In the genomic region with DNA sequence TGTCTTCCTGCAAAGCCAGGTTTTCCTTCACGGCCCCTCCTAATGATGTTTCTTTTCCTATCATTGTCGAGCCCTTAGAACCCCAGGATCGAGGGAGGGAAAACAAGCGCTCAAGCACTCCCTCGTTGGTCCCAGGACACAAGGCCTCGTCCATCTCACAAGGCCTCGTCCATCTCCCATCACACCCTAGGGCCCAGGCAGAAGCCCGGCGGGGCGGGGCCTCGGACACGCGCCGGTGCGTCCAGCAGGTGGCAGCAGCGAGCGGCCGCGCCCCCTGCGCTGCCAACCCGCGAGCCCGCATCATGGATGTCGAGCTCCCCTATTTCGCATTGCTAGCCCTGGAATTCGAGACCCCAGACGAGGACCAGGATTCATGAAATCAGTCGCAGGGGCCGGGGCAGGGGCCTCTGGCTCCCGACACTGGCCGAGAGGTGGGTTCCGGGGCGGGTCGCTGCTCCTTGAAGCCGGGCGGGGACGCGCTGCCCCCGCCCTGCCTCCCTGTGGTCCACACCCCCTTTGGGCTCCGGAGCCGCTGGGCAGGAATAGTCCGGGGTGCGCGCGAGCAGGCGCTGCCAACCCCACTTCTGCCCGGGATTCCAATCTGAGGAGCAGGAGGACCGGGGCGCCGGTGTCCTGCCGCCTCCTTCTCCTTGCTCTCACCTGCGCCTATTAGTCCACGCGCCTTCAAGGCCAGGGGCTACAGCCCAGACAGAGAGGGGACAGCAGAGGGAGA, we compare ENCODE assay signal across 1 cellular context.
TF ChIP-seq lines count a peak whose summit lies in the region.

TSS of gene ABLIM3 (plus strand) at position 270 of the 733 bp plus-strand sequence. CDS start 603 bp downstream, outside the sequence.

TF ChIP-seq in HepG2, 621 proteins besides CTCF, POLR2A, EP300 and RAD21 (continued from another document and continues in another):
- TF ChIP-seq KAT8 (CRISPR knock-in tag; IDR thresholded peaks at IDR 0.05) (peak; percentile 35; the same call in 1 of the 2 replicates), ZNF772 (CRISPR knock-in tag; IDR thresholded peaks at IDR 0.05) (no peak; the same call in 1 of the 2 replicates), MEF2D (CRISPR knock-in tag; IDR thresholded peaks at IDR 0.05) (no peak), ZNF639 (CRISPR knock-in tag; conservative IDR thresholded peaks at IDR 0.05) (no peak), ZNF577 (CRISPR knock-in tag; IDR thresholded peaks at IDR 0.05; ENCODE audit: borderline replicate concordance, low read depth) (no peak), ZNF230 (CRISPR knock-in tag; IDR thresholded peaks at IDR 0.05) (0 out of 2 replicates have a peak, but pooled peaks have one; percentile 30), BHLHE40 (IDR thresholded peaks at IDR 0.05; ENCODE audit: low read length) (no peak), ZNF790 (CRISPR knock-in tag; IDR thresholded peaks at IDR 0.05; ENCODE audit: borderline replicate concordance) (no peak), RFXANK (CRISPR knock-in tag; IDR thresholded peaks at IDR 0.05) (0 out of 2 replicates have a peak, but pooled peaks have one; percentile 53), NFE2L2 (IDR thresholded peaks at IDR 0.05; ENCODE audit: low read length) (no peak), BRF2 (CRISPR knock-in tag; IDR thresholded peaks at IDR 0.05) (0 out of 2 replicates have a peak, but pooled peaks have one; percentile 66), SRSF9 (IDR thresholded peaks at IDR 0.05; ENCODE audit: borderline replicate concordance, insufficient read depth, low read depth, low read length, poor library complexity, severe bottlenecking) (no peak), TRIM24 (CRISPR knock-in tag; IDR thresholded peaks at IDR 0.05) (no peak), POLR2AphosphoS2 (IDR thresholded peaks at IDR 0.05; ENCODE audit: low read depth, low read length) (no peak), ZNF264 (CRISPR knock-in tag; IDR thresholded peaks at IDR 0.05) (0 out of 2 replicates have a peak, but pooled peaks have one; percentile 41), MAF1 (CRISPR knock-in tag; IDR thresholded peaks at IDR 0.05; ENCODE audit: borderline replicate concordance) (no peak), ZNF546 (CRISPR knock-in tag; conservative IDR thresholded peaks at IDR 0.05) (peak; percentile 72; the same call in 1 of the 2 replicates), ZIK1 (CRISPR knock-in tag; IDR thresholded peaks at IDR 0.05; ENCODE audit: borderline replicate concordance, low read depth) (0 out of 2 replicates have a peak, but pooled peaks have one; percentile 59), ZNF33B (CRISPR knock-in tag; IDR thresholded peaks at IDR 0.05) (no peak), UBTF (CRISPR knock-in tag; IDR thresholded peaks at IDR 0.05) (peak; percentile 22; the same call in 1 of the 2 replicates), SIN3A (IDR thresholded peaks at IDR 0.05; ENCODE audit: borderline replicate concordance, low read depth, low read length) (peak; percentile 45; the same call in 1 of the 2 replicates), NONO (IDR thresholded peaks at IDR 0.05) (no peak), NONO (CRISPR knock-in tag; conservative IDR thresholded peaks at IDR 0.05) (0 out of 2 replicates have a peak, but pooled peaks have one; percentile 28), USF2 (IDR thresholded peaks at IDR 0.05; ENCODE audit: low read depth, low read length) (no peak), USF2 (CRISPR knock-in tag; IDR thresholded peaks at IDR 0.05; ENCODE audit: borderline replicate concordance) (no peak), NAIF1 (CRISPR knock-in tag; IDR thresholded peaks at IDR 0.05; ENCODE audit: borderline replicate concordance) (0 out of 2 replicates have a peak, but pooled peaks have one; percentile 56), ZNF552 (CRISPR knock-in tag; IDR thresholded peaks at IDR 0.05; ENCODE audit: borderline replicate concordance) (no peak), ZNF556 (CRISPR knock-in tag; IDR thresholded peaks at IDR 0.05; ENCODE audit: borderline replicate concordance) (0 out of 2 replicates have a peak, but pooled peaks have one; percentile 49), PHF5A (CRISPR knock-in tag; IDR thresholded peaks at IDR 0.05; ENCODE audit: low read depth, unreplicated experiment) (peak; percentile 24), CC2D1A (CRISPR knock-in tag; IDR thresholded peaks at IDR 0.05) (no peak), AGO2 (optimal IDR thresholded peaks at IDR 0.05; ENCODE audit: low read depth, low read length) (no peak), HNF4G (IDR thresholded peaks at IDR 0.05; ENCODE audit: borderline replicate concordance, low read depth, low read length) (no peak), HNF4G (CRISPR knock-in tag; IDR thresholded peaks at IDR 0.05; ENCODE audit: borderline replicate concordance, low read depth) (no peak), SMC3 (IDR thresholded peaks at IDR 0.05; ENCODE audit: low read length) (peak; percentile 59; the same call in 1 of the 2 replicates), KLF9 (CRISPR knock-in tag; IDR thresholded peaks at IDR 0.05; ENCODE audit: low read depth) (0 out of 2 replicates have a peak, but pooled peaks have one; percentile 47), ZNF317 (CRISPR knock-in tag; IDR thresholded peaks at IDR 0.05) (no peak), ZNF256 (CRISPR knock-in tag; conservative IDR thresholded peaks at IDR 0.05) (0 out of 2 replicates have a peak, but pooled peaks have one; percentile 45), MEIS1 (CRISPR knock-in tag; IDR thresholded peaks at IDR 0.05; ENCODE audit: borderline replicate concordance) (0 out of 2 replicates have a peak, but pooled peaks have one; percentile 37), ZNF446 (CRISPR knock-in tag; IDR thresholded peaks at IDR 0.05) (no peak), ZNF761 (CRISPR knock-in tag; conservative IDR thresholded peaks at IDR 0.05) (no peak)
- TF ChIP-seq, protein P1, sequence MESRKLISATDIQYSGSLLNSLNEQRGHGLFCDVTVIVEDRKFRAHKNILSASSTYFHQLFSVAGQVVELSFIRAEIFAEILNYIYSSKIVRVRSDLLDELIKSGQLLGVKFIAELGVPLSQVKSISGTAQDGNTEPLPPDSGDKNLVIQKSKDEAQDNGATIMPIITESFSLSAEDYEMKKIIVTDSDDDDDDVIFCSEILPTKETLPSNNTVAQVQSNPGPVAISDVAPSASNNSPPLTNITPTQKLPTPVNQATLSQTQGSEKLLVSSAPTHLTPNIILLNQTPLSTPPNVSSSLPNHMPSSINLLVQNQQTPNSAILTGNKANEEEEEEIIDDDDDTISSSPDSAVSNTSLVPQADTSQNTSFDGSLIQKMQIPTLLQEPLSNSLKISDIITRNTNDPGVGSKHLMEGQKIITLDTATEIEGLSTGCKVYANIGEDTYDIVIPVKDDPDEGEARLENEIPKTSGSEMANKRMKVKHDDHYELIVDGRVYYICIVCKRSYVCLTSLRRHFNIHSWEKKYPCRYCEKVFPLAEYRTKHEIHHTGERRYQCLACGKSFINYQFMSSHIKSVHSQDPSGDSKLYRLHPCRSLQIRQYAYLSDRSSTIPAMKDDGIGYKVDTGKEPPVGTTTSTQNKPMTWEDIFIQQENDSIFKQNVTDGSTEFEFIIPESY (CRISPR knock-in tag; IDR thresholded peaks at IDR 0.05), result 0 out of 2 replicates have a peak, but pooled peaks have one; percentile 22
- TF ChIP-seq, protein P2, sequence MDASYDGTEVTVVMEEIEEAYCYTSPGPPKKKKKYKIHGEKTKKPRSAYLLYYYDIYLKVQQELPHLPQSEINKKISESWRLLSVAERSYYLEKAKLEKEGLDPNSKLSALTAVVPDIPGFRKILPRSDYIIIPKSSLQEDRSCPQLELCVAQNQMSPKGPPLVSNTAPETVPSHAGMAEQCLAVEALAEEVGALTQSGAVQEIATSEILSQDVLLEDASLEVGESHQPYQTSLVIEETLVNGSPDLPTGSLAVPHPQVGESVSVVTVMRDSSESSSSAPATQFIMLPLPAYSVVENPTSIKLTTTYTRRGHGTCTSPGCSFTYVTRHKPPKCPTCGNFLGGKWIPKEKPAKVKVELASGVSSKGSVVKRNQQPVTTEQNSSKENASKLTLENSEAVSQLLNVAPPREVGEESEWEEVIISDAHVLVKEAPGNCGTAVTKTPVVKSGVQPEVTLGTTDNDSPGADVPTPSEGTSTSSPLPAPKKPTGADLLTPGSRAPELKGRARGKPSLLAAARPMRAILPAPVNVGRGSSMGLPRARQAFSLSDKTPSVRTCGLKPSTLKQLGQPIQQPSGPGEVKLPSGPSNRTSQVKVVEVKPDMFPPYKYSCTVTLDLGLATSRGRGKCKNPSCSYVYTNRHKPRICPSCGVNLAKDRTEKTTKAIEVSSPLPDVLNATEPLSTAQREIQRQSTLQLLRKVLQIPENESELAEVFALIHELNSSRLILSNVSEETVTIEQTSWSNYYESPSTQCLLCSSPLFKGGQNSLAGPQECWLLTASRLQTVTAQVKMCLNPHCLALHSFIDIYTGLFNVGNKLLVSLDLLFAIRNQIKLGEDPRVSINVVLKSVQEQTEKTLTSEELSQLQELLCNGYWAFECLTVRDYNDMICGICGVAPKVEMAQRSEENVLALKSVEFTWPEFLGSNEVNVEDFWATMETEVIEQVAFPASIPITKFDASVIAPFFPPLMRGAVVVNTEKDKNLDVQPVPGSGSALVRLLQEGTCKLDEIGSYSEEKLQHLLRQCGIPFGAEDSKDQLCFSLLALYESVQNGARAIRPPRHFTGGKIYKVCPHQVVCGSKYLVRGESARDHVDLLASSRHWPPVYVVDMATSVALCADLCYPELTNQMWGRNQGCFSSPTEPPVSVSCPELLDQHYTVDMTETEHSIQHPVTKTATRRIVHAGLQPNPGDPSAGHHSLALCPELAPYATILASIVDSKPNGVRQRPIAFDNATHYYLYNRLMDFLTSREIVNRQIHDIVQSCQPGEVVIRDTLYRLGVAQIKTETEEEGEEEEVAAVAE (CRISPR knock-in tag; IDR thresholded peaks at IDR 0.05; ENCODE audit: borderline replicate concordance), result no peak
- TF ChIP-seq, protein P3, sequence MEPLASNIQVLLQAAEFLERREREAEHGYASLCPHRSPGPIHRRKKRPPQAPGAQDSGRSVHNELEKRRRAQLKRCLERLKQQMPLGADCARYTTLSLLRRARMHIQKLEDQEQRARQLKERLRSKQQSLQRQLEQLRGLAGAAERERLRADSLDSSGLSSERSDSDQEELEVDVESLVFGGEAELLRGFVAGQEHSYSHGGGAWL (CRISPR knock-in tag; IDR thresholded peaks at IDR 0.05), result peak; percentile 49; the same call in 1 of the 2 replicates
- TF ChIP-seq, protein P4, sequence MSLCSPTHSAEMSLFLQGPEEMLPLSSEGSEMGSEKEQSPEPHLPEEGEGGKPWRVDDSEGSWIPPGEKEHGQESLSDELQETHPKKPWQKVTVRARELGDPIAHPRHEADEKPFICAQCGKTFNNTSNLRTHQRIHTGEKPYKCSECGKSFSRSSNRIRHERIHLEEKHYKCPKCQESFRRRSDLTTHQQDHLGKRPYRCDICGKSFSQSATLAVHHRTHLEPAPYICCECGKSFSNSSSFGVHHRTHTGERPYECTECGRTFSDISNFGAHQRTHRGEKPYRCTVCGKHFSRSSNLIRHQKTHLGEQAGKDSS (CRISPR knock-in tag; IDR thresholded peaks at IDR 0.05; ENCODE audit: borderline replicate concordance, low read depth), result no peak
- TF ChIP-seq, protein P5, sequence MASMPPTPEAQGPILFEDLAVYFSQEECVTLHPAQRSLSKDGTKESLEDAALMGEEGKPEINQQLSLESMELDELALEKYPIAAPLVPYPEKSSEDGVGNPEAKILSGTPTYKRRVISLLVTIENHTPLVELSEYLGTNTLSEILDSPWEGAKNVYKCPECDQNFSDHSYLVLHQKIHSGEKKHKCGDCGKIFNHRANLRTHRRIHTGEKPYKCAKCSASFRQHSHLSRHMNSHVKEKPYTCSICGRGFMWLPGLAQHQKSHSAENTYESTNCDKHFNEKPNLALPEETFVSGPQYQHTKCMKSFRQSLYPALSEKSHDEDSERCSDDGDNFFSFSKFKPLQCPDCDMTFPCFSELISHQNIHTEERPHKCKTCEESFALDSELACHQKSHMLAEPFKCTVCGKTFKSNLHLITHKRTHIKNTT (CRISPR knock-in tag; IDR thresholded peaks at IDR 0.05), result no peak
